ENCODE assay signal across 3 cellular contexts in the genomic region with DNA sequence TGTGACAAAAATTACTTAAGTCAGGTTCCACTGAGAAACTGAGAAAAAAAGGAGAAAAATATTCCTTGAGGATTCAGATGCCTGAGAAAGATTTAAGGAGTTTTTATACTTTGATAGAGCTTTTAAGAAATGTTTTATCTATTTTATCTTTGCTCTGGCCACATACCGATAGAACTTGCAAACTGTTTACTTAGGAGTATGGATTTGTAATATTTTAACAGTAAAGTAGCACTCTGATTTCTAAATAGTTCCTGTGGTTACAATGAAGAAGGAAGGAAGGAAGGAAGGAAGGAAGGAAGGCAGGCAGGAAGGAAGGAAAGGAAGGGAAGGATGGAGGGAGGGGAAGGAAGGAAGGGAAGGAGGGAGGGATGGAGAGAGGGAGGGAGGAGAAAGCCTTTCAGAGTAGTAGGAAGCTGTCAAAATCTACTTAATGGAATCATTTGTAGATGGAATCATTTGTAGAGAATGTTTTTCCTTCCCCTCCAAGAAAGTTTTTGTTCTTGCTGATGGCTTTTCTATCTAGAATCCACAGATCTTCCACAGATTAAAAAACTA.
TF ChIP-seq lines count a peak whose summit lies in the region.

No MANE protein-coding gene starts in this region.

TF ChIP-seq in SK-N-SH, 30 proteins besides CTCF, POLR2A, EP300 and RAD21 (continued from another document):
- TF ChIP-seq SIN3A (IDR thresholded peaks at IDR 0.05; ENCODE audit: borderline replicate concordance, low read depth, low read length) (no peak), NFIC (IDR thresholded peaks at IDR 0.05; ENCODE audit: borderline replicate concordance) (no peak), TAF1 (IDR thresholded peaks at IDR 0.05; ENCODE audit: borderline replicate concordance, low read depth, low read length) (no peak), EZH2phosphoT487 (IDR thresholded peaks at IDR 0.05; ENCODE audit: borderline replicate concordance, low read depth) (no peak), JUND (IDR thresholded peaks at IDR 0.05) (no peak)
TF ChIP-seq in SK-N-SH: peak in this region for 0.

TF ChIP-seq in SK-N-SH treated with all-trans-retinoic acid at 6 μM for 48 hours, 23 proteins besides CTCF, POLR2A, EP300 and RAD21:
- TF ChIP-seq POU6F1 (CRISPR knock-in tag; IDR thresholded peaks at IDR 0.05; ENCODE audit: borderline replicate concordance, low read depth) = no peak
- TF ChIP-seq PPARA (CRISPR knock-in tag; IDR thresholded peaks at IDR 0.05; ENCODE audit: borderline replicate concordance) = no peak
- TF ChIP-seq ZNF70 (CRISPR knock-in tag; IDR thresholded peaks at IDR 0.05) = no peak
- TF ChIP-seq TCF4 (CRISPR knock-in tag; IDR thresholded peaks at IDR 0.05; ENCODE audit: borderline replicate concordance) = no peak

TF ChIP-seq in HEK293, 187 proteins besides CTCF, POLR2A, EP300 and RAD21 (continued from another document):
- TF ChIP-seq, protein P1, sequence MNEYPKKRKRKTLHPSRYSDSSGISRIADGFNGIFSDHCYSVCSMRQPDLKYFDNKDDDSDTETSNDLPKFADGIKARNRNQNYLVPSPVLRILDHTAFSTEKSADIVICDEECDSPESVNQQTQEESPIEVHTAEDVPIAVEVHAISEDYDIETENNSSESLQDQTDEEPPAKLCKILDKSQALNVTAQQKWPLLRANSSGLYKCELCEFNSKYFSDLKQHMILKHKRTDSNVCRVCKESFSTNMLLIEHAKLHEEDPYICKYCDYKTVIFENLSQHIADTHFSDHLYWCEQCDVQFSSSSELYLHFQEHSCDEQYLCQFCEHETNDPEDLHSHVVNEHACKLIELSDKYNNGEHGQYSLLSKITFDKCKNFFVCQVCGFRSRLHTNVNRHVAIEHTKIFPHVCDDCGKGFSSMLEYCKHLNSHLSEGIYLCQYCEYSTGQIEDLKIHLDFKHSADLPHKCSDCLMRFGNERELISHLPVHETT (tag by site-specific recombination; IDR thresholded peaks at IDR 0.05) = no peak
